ENCODE assay signal across 8 cellular contexts in the genomic region with DNA sequence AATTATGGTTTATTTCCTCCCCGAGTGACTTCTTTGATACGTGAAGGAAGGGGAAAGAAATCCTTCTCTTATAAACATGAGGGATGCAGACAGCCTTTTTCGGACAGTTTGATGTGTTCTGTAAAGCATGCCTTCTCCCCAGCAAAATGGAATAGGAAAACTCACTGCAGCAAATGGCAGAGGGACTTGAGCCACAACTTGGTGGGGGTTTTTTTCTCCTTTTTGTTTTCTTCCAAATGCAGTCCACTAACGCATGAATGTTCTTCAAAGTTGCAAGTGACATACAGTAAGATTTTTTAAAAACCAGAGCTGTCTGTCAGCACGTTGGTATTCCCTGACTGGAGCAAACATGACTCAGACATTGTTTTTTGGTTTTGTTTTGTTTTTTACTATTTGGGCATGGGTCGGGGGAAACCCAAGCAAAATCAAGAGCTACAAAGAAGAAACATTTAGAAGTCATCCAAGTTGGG. TPM values are rescaled to one million over a fixed set of nuclear protein-coding genes. Genes with fewer than 3 reads are reported as not detected.
DNase-seq lines count a peak whose midpoint lies in the region; ATAC-seq and TF ChIP-seq lines count a peak whose summit lies in the region.

No MANE protein-coding gene starts in this region.

- H3K4me3 ChIP-seq in CD8-positive, alpha-beta T cell (ENCODE audit: low read depth, low read length) = peak overlapping the region; percentile 75
- H3K4me3 ChIP-seq in OCI-LY3 (ENCODE audit: low read length) (peak overlapping the region; percentile 82), endodermal cell (ENCODE audit: low read length) (peak overlapping the region; percentile 84), neuronal stem cell (ENCODE audit: low read length in 2 of 2) (peak overlapping the region; percentile 56 to 78)

- CTCF ChIA-PET in CD8-positive, alpha-beta T cell (lab: Charles Lee) = interaction anchor here (0.7 to 1.0 kb wide), 2 partner anchors 15 to 100 kb away, joined by 3 read pairs; no protein-coding TSS in a partner anchor

- POLR2A ChIA-PET in CD8-positive, alpha-beta T cell (lab: Charles Lee) = interaction anchor here (1.1 to 1.9 kb wide), 3 partner anchors 11 to 198 kb away, joined by 3 to 13 read pairs (median 6); a partner anchor contains a TSS

- 6 to 16% methylated on average over 3 to 6 of the region's 6 CpGs for WGBS in endodermal cell (ENCODE audit: insufficient coverage in 1 of 2, insufficient read length in 1 of 2), 2 experiments
- no CpG with 5 or more reads among the region's 6 CpGs for WGBS in neuronal stem cell (ENCODE audit: extremely low coverage in 2 of 2, insufficient read length in 2 of 2, insufficient replicate concordance in 1 of 2), 2 donors

- H3K4me1 ChIP-seq in CD8-positive, alpha-beta T cell (ENCODE audit: insufficient read depth, low read length) = peaks cover 14% of the 10 kb centered on the region
- peaks cover 68% of the 10 kb centered on the region for H3K4me1 ChIP-seq in OCI-LY3 (ENCODE audit: low read length)
- H3K4me1 ChIP-seq in endodermal cell (ENCODE audit: control insufficient read depth, insufficient read depth, low read length) = no peaks in the 10 kb centered on the region
- peaks cover 0 to under 1% of the 10 kb centered on the region in 2 donors for H3K4me1 ChIP-seq in neuronal stem cell (ENCODE audit: control insufficient read depth in 2 of 2, insufficient read depth in 1 of 2, low read depth in 1 of 2, low read length in 2 of 2)

- peaks cover 38% of the 10 kb centered on the region for H3K4me1 Mint-ChIP-seq in CD8-positive, alpha-beta T cell (ENCODE audit: low read depth)
- peaks cover 13% of the 10 kb centered on the region for H3K4me1 Mint-ChIP-seq in endodermal cell

- intact Hi-C loops in CD8-positive, alpha-beta T cell (cut with DNase I, micrococcal nuclease) = loop anchor here in 1 of 2 experiments (1.0 to 5.0 kb wide), 5 partner anchors 99 to 698 kb away; a partner anchor contains a TSS
- intact Hi-C loops in left colon (cut with DNase I, micrococcal nuclease) = no loop called here

- H3K4me2 ChIP-seq in OCI-LY3 (ENCODE audit: low read length) (peak overlapping the region; percentile 70), neuronal stem cell (ENCODE audit: insufficient read depth, low read length, poor library complexity, severe bottlenecking) (peak overlapping the region; percentile 54)

- no peak overlapping the region for H2BK12ac ChIP-seq in neuronal stem cell (ENCODE audit: low read length)

- no peak for DNase-seq in CD8-positive, alpha-beta T cell
- DNase-seq in endodermal cell (no peak), neuronal stem cell (ENCODE audit: low spot score) (no peak), left colon (no peak)
- no peak for DNase-seq in stimulated activated naive CD4-positive, alpha-beta T cell (lab: John Stamatoyannopoulos, UW)

- H4K8ac ChIP-seq in neuronal stem cell (ENCODE audit: low read depth, low read length) = no peak overlapping the region

- no peak for ATAC-seq in CD8-positive, alpha-beta T cell
- ATAC-seq in left colon = no peak
- no peak for ATAC-seq in GM18858 (IDR thresholded peaks at IDR 0.05; ENCODE audit: unreplicated experiment)
- no peak for ATAC-seq in GM19395 (IDR thresholded peaks at IDR 0.05; ENCODE audit: unreplicated experiment)

- peaks cover 4% of the 10 kb centered on the region for H3K27me3 Mint-ChIP-seq in CD8-positive, alpha-beta T cell (ENCODE audit: low read depth)
- H3K27me3 Mint-ChIP-seq in endodermal cell (ENCODE audit: insufficient read depth) = no peaks in the 10 kb centered on the region

- peaks cover 8% of the 10 kb centered on the region for H3K36me3 Mint-ChIP-seq in CD8-positive, alpha-beta T cell
- H3K36me3 Mint-ChIP-seq in endodermal cell (ENCODE audit: low read depth) = no peaks in the 10 kb centered on the region

- no peak for TF ChIP-seq CTCF in CD8-positive, alpha-beta T cell (IDR thresholded peaks at IDR 0.05)
- no peak for TF ChIP-seq CTCF in OCI-LY3 (IDR thresholded peaks at IDR 0.05; ENCODE audit: low read depth, low read length)
- TF ChIP-seq CTCF in endodermal cell (conservative IDR thresholded peaks at IDR 0.05) = no peak

- peak overlapping the region; percentile 73 for H2AFZ ChIP-seq in OCI-LY3 (ENCODE audit: low read depth, low read length)
- peak overlapping the region; percentile 85 for H2AFZ ChIP-seq in neuronal stem cell (ENCODE audit: low read length)

- H3K9ac ChIP-seq in OCI-LY3 (ENCODE audit: low read length) (peak overlapping the region; percentile 67), endodermal cell (ENCODE audit: extremely low read depth, low read length, poor library complexity, severe bottlenecking) (peak overlapping the region; percentile 34), neuronal stem cell (ENCODE audit: low read depth, low read length, poor library complexity) (no peak overlapping the region)

- peak overlapping the region; percentile 98 for H3K23ac ChIP-seq in neuronal stem cell (ENCODE audit: low read depth, low read length, poor library complexity)

- no peaks in the 10 kb centered on the region for H3K36me3 ChIP-seq in CD8-positive, alpha-beta T cell (ENCODE audit: insufficient read depth, low read length)
- H3K36me3 ChIP-seq in OCI-LY3 (replicated peaks; ENCODE audit: low read depth, low read length) (no peaks in the 10 kb centered on the region), endodermal cell (ENCODE audit: control insufficient read depth, insufficient read depth, low read length) (no peaks in the 10 kb centered on the region), neuronal stem cell (replicated peaks in 1 of 2; ENCODE audit: control insufficient read depth in 2 of 2, insufficient read depth in 2 of 2, low read length in 2 of 2) (peaks cover 0 to 8% of the 10 kb centered on the region in 2 donors)

- no peak overlapping the region for H2AK5ac ChIP-seq in neuronal stem cell (ENCODE audit: low read depth, low read length)

- H3K4ac ChIP-seq in neuronal stem cell (ENCODE audit: low read length) = no peak overlapping the region

- H3K9me3 ChIP-seq in CD8-positive, alpha-beta T cell (ENCODE audit: low read length) = no peaks in the 10 kb centered on the region
- H3K9me3 ChIP-seq in OCI-LY3 (ENCODE audit: insufficient read depth, low read length) (no peaks in the 10 kb centered on the region), endodermal cell (ENCODE audit: control insufficient read depth, low read length) (no peaks in the 10 kb centered on the region), neuronal stem cell (replicated peaks in 1 of 2; ENCODE audit: control insufficient read depth in 2 of 2, insufficient read depth in 1 of 2, low read depth in 1 of 2, low read length in 2 of 2) (no peaks in the 10 kb centered on the region)

- H3K79me1 ChIP-seq in neuronal stem cell (ENCODE audit: low read depth, low read length) = no peaks in the 10 kb centered on the region

- H2BK120ac ChIP-seq in neuronal stem cell (ENCODE audit: low read depth, low read length) = no peak overlapping the region

- H3K14ac ChIP-seq in neuronal stem cell (ENCODE audit: low read length) = no peak overlapping the region

- peaks cover 8% of the 10 kb centered on the region; the same call in 1 of the 2 replicates for H3K79me2 ChIP-seq in OCI-LY3 (ENCODE audit: low read length)

- H3K27ac ChIP-seq in CD8-positive, alpha-beta T cell (ENCODE audit: low read depth, low read length) = peak overlapping the region; percentile 57
- H3K27ac ChIP-seq in OCI-LY3 (ENCODE audit: low read length) (no peak overlapping the region), endodermal cell (ENCODE audit: low read depth, low read length) (no peak overlapping the region), neuronal stem cell (replicated peaks; ENCODE audit: low read length) (peak overlapping the region; percentile 11)

- H2BK5ac ChIP-seq in neuronal stem cell (ENCODE audit: low read length) = no peak overlapping the region

- H3K27me3 ChIP-seq in CD8-positive, alpha-beta T cell (ENCODE audit: insufficient read depth, low read length) = no peaks in the 10 kb centered on the region
- H3K27me3 ChIP-seq in OCI-LY3 (ENCODE audit: low read depth, low read length) (no peaks in the 10 kb centered on the region), endodermal cell (ENCODE audit: control insufficient read depth, insufficient read depth, low read length, poor library complexity, severe bottlenecking) (no peaks in the 10 kb centered on the region), neuronal stem cell (ENCODE audit: control insufficient read depth in 3 of 3, insufficient read depth in 3 of 3, low read depth in 1 of 3, low read length in 3 of 3) (peaks cover 0 to 7% (median 0%) of the 10 kb centered on the region in 3 experiments)

- no peak overlapping the region for H3K18ac ChIP-seq in neuronal stem cell (ENCODE audit: low read length)

- H3K27ac Mint-ChIP-seq in CD8-positive, alpha-beta T cell = peak overlapping the region; percentile 86
- no peak overlapping the region for H3K27ac Mint-ChIP-seq in endodermal cell

- H4K20me1 ChIP-seq in OCI-LY3 (ENCODE audit: insufficient read depth, low read length) = no peaks in the 10 kb centered on the region

- H2BK15ac ChIP-seq in neuronal stem cell (ENCODE audit: low read length) = no peak overlapping the region

- no peaks in the 10 kb centered on the region for H3K9me3 Mint-ChIP-seq in CD8-positive, alpha-beta T cell
- no peaks in the 10 kb centered on the region for H3K9me3 Mint-ChIP-seq in endodermal cell

- peak overlapping the region; percentile 92 for H3K4me3 Mint-ChIP-seq in CD8-positive, alpha-beta T cell
- H3K4me3 Mint-ChIP-seq in endodermal cell = peak overlapping the region; percentile 92

- H4K91ac ChIP-seq in neuronal stem cell (ENCODE audit: low read depth, low read length, poor library complexity) = no peak overlapping the region

RNA-seq across cellular contexts. Expression of a gene that starts 0.6 kb away (rescaled TPM):
- total RNA-seq in CD8-positive, alpha-beta T cell = 10 to 100 TPM in 1 of 2 experiments, 1 to 10 TPM in 1; 9.5 to 12.3 TPM
- 10 to 100 TPM; 84.2 to 88.4 TPM for total RNA-seq in endodermal cell
- polyA plus RNA-seq in endodermal cell (2013, experiment 1 of 2) = 65.0 TPM
- 76.1 TPM for polyA plus RNA-seq in endodermal cell (2013, experiment 2 of 2)
- polyA plus RNA-seq in neuronal stem cell (2013, experiment 1 of 2) = 86.4 TPM
- polyA plus RNA-seq in neuronal stem cell (2013, experiment 2 of 2) = 91.7 TPM
- 10 to 100 TPM in 1 of 2 donors, 1 to 10 TPM in 1; 5.5 to 13.4 TPM for total RNA-seq in left colon

Comparison
In these comparisons a context has a peak if more than half of its experiments do, and no peak if none do; other contexts are left out.
1. H3K27ac ChIP-seq: peak in CD8-positive, alpha-beta T cell (single experiment) and neuronal stem cell (single experiment); none in OCI-LY3 (single experiment) and endodermal cell (single experiment).
2. RNA of a gene that starts 0.6 kb away (total RNA-seq): 84.2 to 88.4 TPM in endodermal cell; 5.5 to 13.4 TPM in left colon and 9.5 to 12.3 TPM in CD8-positive, alpha-beta T cell; every median in the first group is over 4 times any median in the second.
3. Peak in every context shown above with its lines, with median percentiles within 50 percentile points of each other: H3K4me3 ChIP-seq.